1 cellular context compared by ENCODE assay signal in the genomic region with DNA sequence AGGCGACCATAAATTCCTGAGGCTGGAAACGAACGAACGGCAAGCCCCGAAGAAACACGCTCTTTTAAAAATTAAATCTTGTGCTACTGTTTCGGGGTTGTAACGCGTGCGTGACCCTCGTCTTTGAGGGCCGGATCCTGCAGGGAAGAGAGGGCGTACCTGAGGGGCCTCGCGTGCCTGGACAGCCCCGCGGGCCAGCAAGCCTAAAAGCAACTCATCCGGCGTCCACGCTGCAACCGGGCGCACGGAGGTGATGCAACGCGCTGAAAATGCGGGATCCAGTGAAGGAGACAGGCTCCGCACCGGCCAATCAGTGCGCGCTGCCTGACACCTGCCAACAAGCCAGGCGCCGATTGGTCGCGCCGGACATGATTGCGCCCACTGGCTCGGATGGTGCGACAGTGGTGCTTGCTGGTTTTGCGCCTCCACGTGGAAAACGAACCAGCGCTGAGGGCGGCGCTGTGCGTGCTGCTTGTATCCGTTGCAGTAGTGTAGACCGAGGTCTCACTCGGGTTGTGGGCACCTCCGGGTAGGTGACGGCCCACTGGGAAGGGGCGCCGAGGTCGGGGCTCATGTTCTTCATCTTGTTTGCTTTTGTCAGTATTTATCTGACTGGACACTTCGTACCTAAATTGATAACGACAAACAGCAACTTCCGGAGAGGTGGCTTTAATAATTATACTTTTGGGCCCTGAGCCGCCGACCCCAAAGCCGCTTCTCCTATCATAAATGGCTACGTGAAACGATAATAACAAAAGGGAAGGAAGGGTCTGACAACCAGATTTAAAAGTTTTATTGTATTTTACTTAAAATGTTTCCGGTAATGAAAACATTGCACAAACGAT.
TF ChIP-seq lines count a peak whose summit lies in the region.

Gene IARS1 (minus strand): TSS at position 246 of the 845 bp plus-strand sequence. CDS start 4,278 bp downstream, outside the sequence.

TF ChIP-seq in H1, 55 proteins besides CTCF, POLR2A, EP300 and RAD21 (continued from another document):
- no peak for TF ChIP-seq RNF2 (IDR thresholded peaks at IDR 0.05; ENCODE audit: borderline replicate concordance, low read depth, low read length, missing control alignments, poor library complexity, severe bottlenecking)
- peak; percentile 74; the same call in 1 of the 2 replicates for TF ChIP-seq ATF3 (IDR thresholded peaks at IDR 0.05; ENCODE audit: insufficient read depth, low read depth, low read length)
- TF ChIP-seq CHD2 (IDR thresholded peaks at IDR 0.05; ENCODE audit: low read length), result peak; percentile 90
- TF ChIP-seq TBP (IDR thresholded peaks at IDR 0.05; ENCODE audit: low read depth, low read length), result peak; percentile 90
- no peak for TF ChIP-seq NANOG (IDR thresholded peaks at IDR 0.05; ENCODE audit: insufficient read depth, low read depth, low read length, poor library complexity, severe bottlenecking)
- no peak for TF ChIP-seq GTF2F1 (IDR thresholded peaks at IDR 0.05; ENCODE audit: borderline replicate concordance, low read depth, low read length)
- TF ChIP-seq POLR2AphosphoS5 (IDR thresholded peaks at IDR 0.05; ENCODE audit: low read depth, low read length), result peak; percentile 98
- no peak for TF ChIP-seq YY1 (IDR thresholded peaks at IDR 0.05; ENCODE audit: low read depth, low read length)
- no peak for TF ChIP-seq EZH2 (IDR thresholded peaks at IDR 0.05; ENCODE audit: low read depth, low read length, severe bottlenecking)
- TF ChIP-seq BACH1 (IDR thresholded peaks at IDR 0.05; ENCODE audit: low read length), result no peak; the same call in 1 of the 2 replicates
- TF ChIP-seq ZNF274 (IDR thresholded peaks at IDR 0.05; ENCODE audit: borderline replicate concordance, extremely low read depth, low read length), result no peak
- TF ChIP-seq MAX (IDR thresholded peaks at IDR 0.05), result peak; percentile 99
- no peak for TF ChIP-seq CBX8 (IDR thresholded peaks at IDR 0.05; ENCODE audit: borderline replicate concordance, low read depth, low read length)
- TF ChIP-seq NRF1 (IDR thresholded peaks at IDR 0.05; ENCODE audit: low read depth, low read length), result no peak
- TF ChIP-seq SAP30 (IDR thresholded peaks at IDR 0.05; ENCODE audit: insufficient read depth, insufficient replicate concordance, low read length), result peak; percentile 91
- TF ChIP-seq TAF1 (IDR thresholded peaks at IDR 0.05; ENCODE audit: low read depth, low read length), result peak; percentile 95
- TF ChIP-seq BCL11A (IDR thresholded peaks at IDR 0.05; ENCODE audit: low read depth in 2 of 2, low read length in 2 of 2), result no peak
- no peak for TF ChIP-seq SRF (IDR thresholded peaks at IDR 0.05; ENCODE audit: low read depth, low read length)
- peak; percentile 98 for TF ChIP-seq SP1 (IDR thresholded peaks at IDR 0.05; ENCODE audit: low read depth, low read length)
- peak; percentile 80 to 96; a peak in 2 of 4 replicates for TF ChIP-seq SIN3A (conservative IDR thresholded peaks at IDR 0.05 in 1 of 2, IDR thresholded peaks at IDR 0.05 in 1 of 2; ENCODE audit: low read depth in 1 of 2, low read length in 2 of 2)
- TF ChIP-seq TEAD4 (IDR thresholded peaks at IDR 0.05; ENCODE audit: low read depth, low read length), result no peak; the same call in 1 of the 2 replicates
- no peak for TF ChIP-seq BRCA1 (IDR thresholded peaks at IDR 0.05; ENCODE audit: low read depth, low read length)
- TF ChIP-seq TAF7 (optimal IDR thresholded peaks at IDR 0.05; ENCODE audit: borderline replicate concordance, low read depth, low read length), result peak; percentile 42
- TF ChIP-seq PHF8 (conservative IDR thresholded peaks at IDR 0.05; ENCODE audit: low read depth, low read length), result peak; percentile 94
- TF ChIP-seq SIRT6 (IDR thresholded peaks at IDR 0.05; ENCODE audit: low read length), result no peak
- TF ChIP-seq, protein P1, sequence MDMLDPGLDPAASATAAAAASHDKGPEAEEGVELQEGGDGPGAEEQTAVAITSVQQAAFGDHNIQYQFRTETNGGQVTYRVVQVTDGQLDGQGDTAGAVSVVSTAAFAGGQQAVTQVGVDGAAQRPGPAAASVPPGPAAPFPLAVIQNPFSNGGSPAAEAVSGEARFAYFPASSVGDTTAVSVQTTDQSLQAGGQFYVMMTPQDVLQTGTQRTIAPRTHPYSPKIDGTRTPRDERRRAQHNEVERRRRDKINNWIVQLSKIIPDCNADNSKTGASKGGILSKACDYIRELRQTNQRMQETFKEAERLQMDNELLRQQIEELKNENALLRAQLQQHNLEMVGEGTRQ (IDR thresholded peaks at IDR 0.05; ENCODE audit: low read length), result no peak
- peak; percentile 55 for TF ChIP-seq KDM4A (IDR thresholded peaks at IDR 0.05; ENCODE audit: low read depth, low read length, severe bottlenecking)
- TF ChIP-seq CHD7 (IDR thresholded peaks at IDR 0.05; ENCODE audit: insufficient replicate concordance, low read length), result no peak
- no peak for TF ChIP-seq KDM1A (IDR thresholded peaks at IDR 0.05; ENCODE audit: borderline replicate concordance, low read length)
- peak; percentile 98 for TF ChIP-seq CEBPB (IDR thresholded peaks at IDR 0.05; ENCODE audit: low read depth, low read length)
- TF ChIP-seq CBX5 (IDR thresholded peaks at IDR 0.05; ENCODE audit: low read depth, low read length), result no peak
- peak; percentile 78; the same call in 1 of the 2 replicates for TF ChIP-seq RBBP5 (IDR thresholded peaks at IDR 0.05; ENCODE audit: borderline replicate concordance, low read depth, low read length)
- no peak for TF ChIP-seq FOSL1 (IDR thresholded peaks at IDR 0.05; ENCODE audit: insufficient read depth, low read depth, low read length)
- TF ChIP-seq E2F6 (IDR thresholded peaks at IDR 0.05), result peak; percentile 85
- no peak for TF ChIP-seq EGR1 (IDR thresholded peaks at IDR 0.05; ENCODE audit: borderline replicate concordance, low read depth, low read length)
- TF ChIP-seq JUND (IDR thresholded peaks at IDR 0.05; ENCODE audit: low read length), result peak; percentile 74; the same call in 1 of the 2 replicates
- TF ChIP-seq HDAC6 (IDR thresholded peaks at IDR 0.05; ENCODE audit: low read depth, low read length), result no peak
- TF ChIP-seq JUN (IDR thresholded peaks at IDR 0.05; ENCODE audit: low read depth, low read length), result no peak
- TF ChIP-seq, protein P2, sequence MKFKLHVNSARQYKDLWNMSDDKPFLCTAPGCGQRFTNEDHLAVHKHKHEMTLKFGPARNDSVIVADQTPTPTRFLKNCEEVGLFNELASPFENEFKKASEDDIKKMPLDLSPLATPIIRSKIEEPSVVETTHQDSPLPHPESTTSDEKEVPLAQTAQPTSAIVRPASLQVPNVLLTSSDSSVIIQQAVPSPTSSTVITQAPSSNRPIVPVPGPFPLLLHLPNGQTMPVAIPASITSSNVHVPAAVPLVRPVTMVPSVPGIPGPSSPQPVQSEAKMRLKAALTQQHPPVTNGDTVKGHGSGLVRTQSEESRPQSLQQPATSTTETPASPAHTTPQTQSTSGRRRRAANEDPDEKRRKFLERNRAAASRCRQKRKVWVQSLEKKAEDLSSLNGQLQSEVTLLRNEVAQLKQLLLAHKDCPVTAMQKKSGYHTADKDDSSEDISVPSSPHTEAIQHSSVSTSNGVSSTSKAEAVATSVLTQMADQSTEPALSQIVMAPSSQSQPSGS (IDR thresholded peaks at IDR 0.05; ENCODE audit: low read length), result no peak
- no peak for TF ChIP-seq MAFK (IDR thresholded peaks at IDR 0.05; ENCODE audit: low read depth, low read length)
- TF ChIP-seq CREB1 (IDR thresholded peaks at IDR 0.05), result peak; percentile 96
- TF ChIP-seq CHD1 (IDR thresholded peaks at IDR 0.05; ENCODE audit: low read depth, low read length), result no peak
- peak; percentile 88 for TF ChIP-seq KDM5A (IDR thresholded peaks at IDR 0.05; ENCODE audit: low read length)
- no peak for TF ChIP-seq RFX5 (IDR thresholded peaks at IDR 0.05; ENCODE audit: borderline replicate concordance, low read depth, low read length)
- TF ChIP-seq CTBP2 (IDR thresholded peaks at IDR 0.05; ENCODE audit: borderline replicate concordance, insufficient read depth, insufficient read length, low read length), result no peak
- peak in 1 of 2 experiments; percentile 86; a peak in 1 of 4 replicates for TF ChIP-seq HDAC2 (IDR thresholded peaks at IDR 0.05; ENCODE audit: borderline replicate concordance in 1 of 2, low read depth in 2 of 2, low read length in 2 of 2)
- TF ChIP-seq TCF12 (IDR thresholded peaks at IDR 0.05; ENCODE audit: low read depth, low read length), result no peak
- TF ChIP-seq POU5F1 (IDR thresholded peaks at IDR 0.05; ENCODE audit: low read depth, low read length), result no peak
- no peak for TF ChIP-seq SIX5 (IDR thresholded peaks at IDR 0.05; ENCODE audit: low read depth, low read length)
